9 cellular contexts compared by ENCODE assay signal in genomic region chr1:27554777-27555699, GRCh38. TPM values are rescaled to one million over a fixed set of nuclear protein-coding genes. Genes with fewer than 3 reads are reported as not detected.
DNase-seq lines count a peak whose midpoint lies in the region; ATAC-seq and TF ChIP-seq lines count a peak whose summit lies in the region.
"Had no signal": no experiment of that assay in that cellular context is flagged by ENCODE, and none has a peak within 500 bp of the region (broad histone marks: within the 10 kb centered on the region; RNA-seq: fewer than 3 reads in every experiment).

No MANE protein-coding gene starts in this region.

- no peak overlapping the region for H2AFZ ChIP-seq in SK-N-SH (ENCODE audit: low read depth)

- peaks cover 31% of the 10 kb centered on the region for H3K36me3 ChIP-seq in adipocyte (ENCODE audit: control insufficient read depth, insufficient read depth, low read length, severe bottlenecking)
- peaks cover 0 to 51% (median 29%) of the 10 kb centered on the region in 6 donors for H3K36me3 ChIP-seq in spleen
- H3K36me3 ChIP-seq in SK-N-SH (replicated peaks in 1 of 2; ENCODE audit: control insufficient read depth in 1 of 2, insufficient read depth in 2 of 2, low read length in 1 of 2) = peaks cover 8 to 28% of the 10 kb centered on the region in 2 experiments

- H3K4me1 ChIP-seq in adipocyte (ENCODE audit: control insufficient read depth, insufficient read depth, low read length) (peaks cover 33% of the 10 kb centered on the region), spleen (peaks cover 25 to 98% (median 70%) of the 10 kb centered on the region in 6 donors), SK-N-SH (ENCODE audit: control insufficient read depth in 1 of 2, insufficient read depth in 2 of 2, low read depth in 1 of 2, low read length in 1 of 2) (peaks cover 14 to 17% of the 10 kb centered on the region in 2 experiments; a peak in 3 of 4 replicates)

- peaks cover 16% of the 10 kb centered on the region; the same call in 1 of the 2 replicates for H3K79me2 ChIP-seq in SK-N-SH (ENCODE audit: insufficient read depth)

- H3K27me3 Mint-ChIP-seq in HFFc6 (ENCODE audit: insufficient read depth) = no peaks in the 10 kb centered on the region

- H3K9me2 ChIP-seq in SK-N-SH = no peaks in the 10 kb centered on the region

- peak overlapping the region; percentile 64 for H3K27ac ChIP-seq in layer of hippocampus (ENCODE audit: low read depth, low read length)
- H3K27ac ChIP-seq in spleen = peak overlapping the region; percentile 53 to 91 (median 80)
- no peak overlapping the region for H3K27ac ChIP-seq in SK-N-SH (ENCODE audit: low read depth in 2 of 2, low read length in 1 of 2)

- H3K4me1 Mint-ChIP-seq in HFFc6 (ENCODE audit: low read depth) = peaks cover 31% of the 10 kb centered on the region

- intact Hi-C loops in spleen (cut with DNase I; ENCODE audit: low total_unique reads) = no loop called here

- H3F3A ChIP-seq in SK-N-SH (replicated peaks; ENCODE audit: insufficient read depth) = peaks cover 15% of the 10 kb centered on the region

- H3K4me3 ChIP-seq in adipocyte (ENCODE audit: low read length) (no peak overlapping the region), spleen (no peak overlapping the region), SK-N-SH (ENCODE audit: low read depth in 2 of 2, low read length in 1 of 2) (no peak overlapping the region)

- no peak for ATAC-seq in HG03196 (IDR thresholded peaks at IDR 0.05; ENCODE audit: unreplicated experiment)
- ATAC-seq in HG03342 (IDR thresholded peaks at IDR 0.05; ENCODE audit: unreplicated experiment) = no peak

- TF ChIP-seq EP300 in SK-N-SH (IDR thresholded peaks at IDR 0.05; ENCODE audit: borderline replicate concordance in 1 of 2, low read depth in 1 of 2, low read length in 1 of 2) = no peak

- H3K4me2 ChIP-seq in SK-N-SH = no peak overlapping the region

- no peak for TF ChIP-seq POLR2A in spleen (IDR thresholded peaks at IDR 0.05)

- no peak for TF ChIP-seq RAD21 in SK-N-SH (IDR thresholded peaks at IDR 0.05; ENCODE audit: low read length)

- POLR2A ChIA-PET in SK-N-SH (lab: Yijun Ruan, JAX) = no interaction called here

- H3K9me3 ChIP-seq in adipocyte (ENCODE audit: control insufficient read depth, low read length) (no peaks in the 10 kb centered on the region), spleen (no peaks in the 10 kb centered on the region), SK-N-SH (no peaks in the 10 kb centered on the region)

- CTCF ChIA-PET in SK-N-SH (lab: Yijun Ruan, JAX) = interaction anchor here (0.7 to 24.8 kb wide), 10 partner anchors 10 to 255 kb away, joined by 3 to 603 read pairs (median 10); partner anchors contain the start of gene AHDC1

- 47 to 64% (median 52%) methylated on average over 7 to 8 of the region's 8 CpGs for WGBS in spleen, 5 donors
- 90% methylated on average over 7 of the region's 8 CpGs for WGBS in SK-N-SH (ENCODE audit: low lambda C conversion rate)

- peak overlapping the region; percentile 77 for H3K27ac Mint-ChIP-seq in HFFc6

- H3K9me3 Mint-ChIP-seq in HFFc6 = no peaks in the 10 kb centered on the region

- H3K36me3 Mint-ChIP-seq in HFFc6 (ENCODE audit: low read depth) = no peaks in the 10 kb centered on the region; the same call in 1 of the 2 replicates

- H3K9ac ChIP-seq in adipocyte (ENCODE audit: low read length) = peak overlapping the region; percentile 70
- H3K9ac ChIP-seq in SK-N-SH = no peak overlapping the region

- H4K20me1 ChIP-seq in SK-N-SH (ENCODE audit: insufficient read depth) = no peaks in the 10 kb centered on the region

- no peak for TF ChIP-seq CTCF in HFFc6 (IDR thresholded peaks at IDR 0.05)
- TF ChIP-seq CTCF in spleen (IDR thresholded peaks at IDR 0.05 in 8 of 11, conservative IDR thresholded peaks at IDR 0.05 in 3 of 11) = no peak
- no peak for TF ChIP-seq CTCF in SK-N-SH (IDR thresholded peaks at IDR 0.05)

- H3K4me3 Mint-ChIP-seq in HFFc6 = no peak overlapping the region

- DNase-seq in HFFc6 (no peak), adipocyte (ENCODE audit: low read depth) (no peak), spleen (no peak), SW480 (ENCODE audit: low spot score) (no peak), SK-N-SH (no peak)
- DNase-seq: NCI-H774 had no signal

- no peaks in the 10 kb centered on the region for H3K27me3 ChIP-seq in adipocyte (replicated peaks; ENCODE audit: control insufficient read depth, insufficient read depth, low read length)
- H3K27me3 ChIP-seq in layer of hippocampus (ENCODE audit: control insufficient read depth, insufficient read depth, low read length) = no peaks in the 10 kb centered on the region
- no peaks in the 10 kb centered on the region for H3K27me3 ChIP-seq in spleen (replicated peaks in 1 of 7)
- no peaks in the 10 kb centered on the region for H3K27me3 ChIP-seq in SK-N-SH (ENCODE audit: insufficient read depth)

TF ChIP-seq in SK-N-SH, 30 proteins besides CTCF, POLR2A, EP300 and RAD21 (continues in another document):
- TF ChIP-seq SMC3 (IDR thresholded peaks at IDR 0.05; ENCODE audit: low read depth, low read length) (no peak), ZBTB33 (IDR thresholded peaks at IDR 0.05; ENCODE audit: borderline replicate concordance, low read depth) (no peak), POLR2AphosphoS5 (IDR thresholded peaks at IDR 0.05; ENCODE audit: low read depth, low read length) (no peak), USF1 (IDR thresholded peaks at IDR 0.05; ENCODE audit: borderline replicate concordance, low read depth) (no peak), FOSL2 (IDR thresholded peaks at IDR 0.05; ENCODE audit: borderline replicate concordance, low read depth) (no peak), TEAD4 (IDR thresholded peaks at IDR 0.05; ENCODE audit: borderline replicate concordance, insufficient read depth) (no peak), EZH2phosphoT487 (IDR thresholded peaks at IDR 0.05; ENCODE audit: borderline replicate concordance, low read depth) (no peak), RXRA (IDR thresholded peaks at IDR 0.05; ENCODE audit: borderline replicate concordance, low read depth) (no peak), ELF1 (IDR thresholded peaks at IDR 0.05) (no peak), SIN3A (IDR thresholded peaks at IDR 0.05; ENCODE audit: borderline replicate concordance, low read depth, low read length) (no peak), USF2 (IDR thresholded peaks at IDR 0.05; ENCODE audit: borderline replicate concordance, low read depth, low read length) (no peak), MEF2A (IDR thresholded peaks at IDR 0.05; ENCODE audit: borderline replicate concordance, low read depth) (no peak), IRF3 (IDR thresholded peaks at IDR 0.05; ENCODE audit: low read depth, low read length) (no peak), MAX (IDR thresholded peaks at IDR 0.05; ENCODE audit: low read depth) (no peak), NFIC (IDR thresholded peaks at IDR 0.05; ENCODE audit: borderline replicate concordance) (no peak), YY1 (IDR thresholded peaks at IDR 0.05; ENCODE audit: low read depth) (no peak), FOXM1 (IDR thresholded peaks at IDR 0.05; ENCODE audit: low read depth) (no peak), GATA2 (CRISPR knock-in tag; IDR thresholded peaks at IDR 0.05) (no peak)

RNA-seq across cellular contexts. Expression of gene AHDC1, which starts 48.9 kb away (rescaled TPM):
- 10 to 100 TPM; 30.7 to 53.2 (median 34.7) TPM for total RNA-seq in HFFc6 (2021; fragmentation: NEBNext Ultra II Directional; extraction: Animal tissue kit (Norgen Biotek cat#: 25700))
- 100 to 1,000 TPM in 1 of 7 donors, 10 to 100 TPM in 6; 35.1 to 104 (median 54.6) TPM for total RNA-seq in spleen
- polyA plus RNA-seq in spleen (10 to 100 TPM in 1 of 3 donors, 1 to 10 TPM in 2; 3.2 to 24.2 (median 4.3) TPM), SK-N-SH (2012; rRNA removed) (3.1 and 8.5 TPM in 2 replicates)
- 3.2 and 4.4 TPM in 2 replicates for polyA plus RNA-seq in SK-N-SH (2012; cell fraction: cytosol; rRNA removed)
- 19.2 and 28.1 TPM in 2 replicates for polyA plus RNA-seq in SK-N-SH (2012; cell fraction: nucleus; rRNA removed)

Comparison
In these comparisons a context has a peak if more than half of its experiments do, and no peak if none do; other contexts are left out.
1. H3K27ac ChIP-seq: peak in layer of hippocampus (single experiment) and spleen (8 of 8); none in SK-N-SH (0 of 2).